ENCODE assay signal across 1 cellular context in genomic region chr11:128288368-128288767, GRCh38.
TF ChIP-seq lines count a peak whose summit lies in the region.

No MANE protein-coding gene starts in this region.

TF ChIP-seq in IMR-90, 13 proteins besides CTCF, POLR2A, EP300 and RAD21:
- TF ChIP-seq USF2 (IDR thresholded peaks at IDR 0.05; ENCODE audit: low read depth, low read length) (no peak), NFE2L2 (IDR thresholded peaks at IDR 0.05; ENCODE audit: low read depth, low read length) (no peak), ELK1 (IDR thresholded peaks at IDR 0.05; ENCODE audit: borderline replicate concordance, low read depth, low read length) (no peak), FOS (IDR thresholded peaks at IDR 0.05; ENCODE audit: low read depth, low read length) (no peak), RCOR1 (IDR thresholded peaks at IDR 0.05; ENCODE audit: insufficient replicate concordance, low read length) (no peak), MAZ (IDR thresholded peaks at IDR 0.05; ENCODE audit: borderline replicate concordance, low read depth, low read length) (no peak), CHD1 (IDR thresholded peaks at IDR 0.05; ENCODE audit: low read depth, low read length) (no peak), MAFK (IDR thresholded peaks at IDR 0.05; ENCODE audit: low read depth, low read length) (no peak), SMC3 (IDR thresholded peaks at IDR 0.05; ENCODE audit: low read depth, low read length) (no peak), MXI1 (IDR thresholded peaks at IDR 0.05; ENCODE audit: borderline replicate concordance, low read depth, low read length) (no peak), RFX5 (IDR thresholded peaks at IDR 0.05; ENCODE audit: low read depth, low read length) (no peak), BHLHE40 (IDR thresholded peaks at IDR 0.05; ENCODE audit: low read depth, low read length) (no peak)
